1 cellular context compared by ENCODE assay signal in genomic region chr1:152044386-152044785, GRCh38.
TF ChIP-seq lines count a peak whose summit lies in the region.

No MANE protein-coding gene starts in this region.

TF ChIP-seq in GM23338, 12 proteins besides CTCF, POLR2A, EP300 and RAD21 (continued from another document):
- no peak for TF ChIP-seq ZNF462 (CRISPR knock-in tag; IDR thresholded peaks at IDR 0.05)
- TF ChIP-seq ZNF331 (CRISPR knock-in tag; IDR thresholded peaks at IDR 0.05; ENCODE audit: low read depth) = no peak
- no peak for TF ChIP-seq REST (IDR thresholded peaks at IDR 0.05; ENCODE audit: unreplicated experiment)
- no peak for TF ChIP-seq EZH2 (IDR thresholded peaks at IDR 0.05; ENCODE audit: low read depth, unreplicated experiment)
- TF ChIP-seq POLR2AphosphoS5 (IDR thresholded peaks at IDR 0.05; ENCODE audit: low read depth) = no peak
- no peak for TF ChIP-seq EZH2phosphoT487 (IDR thresholded peaks at IDR 0.05; ENCODE audit: unreplicated experiment)
- no peak for TF ChIP-seq NANOG (IDR thresholded peaks at IDR 0.05; ENCODE audit: borderline replicate concordance)
- no peak for TF ChIP-seq CREB1 (CRISPR knock-in tag; IDR thresholded peaks at IDR 0.05; ENCODE audit: low read depth)
- TF ChIP-seq ZNF114 (CRISPR knock-in tag; IDR thresholded peaks at IDR 0.05) = no peak
TF ChIP-seq in GM23338: peak in this region for 0.
